Comparison of ENCODE assay signal across 10 cellular contexts in genomic region chr3:170751894-170752283, GRCh38.
DNase-seq lines count a peak whose midpoint lies in the region; ATAC-seq, FAIRE-seq and TF ChIP-seq lines count a peak whose summit lies in the region.
"Had no signal": no experiment of that assay in that cellular context is flagged by ENCODE, and none has a peak within 500 bp of the region (broad histone marks: within the 10 kb centered on the region; RNA-seq: fewer than 3 reads in every experiment).

No MANE protein-coding gene starts in this region.

- intact Hi-C loops in K562 (cut with micrococcal nuclease), result no loop called here
- intact Hi-C loops in left ventricle myocardium superior (cut with micrococcal nuclease), result no loop called here

- DNase-seq in HFFc6 (peak; percentile 38), K562 (ENCODE audit: extremely low read depth in 1 of 4, low spot score in 3 of 4) (no peak), left ventricle myocardium superior (no peak), thoracic aorta (ENCODE audit: low spot score) (no peak), amygdala (lab: John Stamatoyannopoulos, UW) (no peak)
- DNase-seq in activated T-cell treated with anti-CD3 and anti-CD28 coated beads, Interleukin-2, amount 50 U/mL, for 48 hours, result no peak
- DNase-seq in central memory CD4-positive, alpha-beta T cell, result no peak
- DNase-seq: activated CD4-positive, alpha-beta T cell treated with anti-CD3 and anti-CD28 coated beads, Interleukin-2, amount 50 U/mL, for 48 hours; activated gamma-delta T cell had no signal

- TF ChIP-seq POLR2A in K562 (conservative IDR thresholded peaks at IDR 0.05), result no peak

- no peak overlapping the region for H3K4me3 ChIP-seq in K562
- H3K4me3 ChIP-seq in thoracic aorta, result no peak overlapping the region

- no peaks in the 10 kb centered on the region for H3K27me3 ChIP-seq in K562 (ENCODE audit: control insufficient read depth in 2 of 2, insufficient read depth in 2 of 2, low read length in 2 of 2)
- no peaks in the 10 kb centered on the region for H3K27me3 ChIP-seq in thoracic aorta (replicated peaks; ENCODE audit: insufficient read depth)

- in situ Hi-C loops in K562 (cut with MboI), result no loop called here

- no peaks in the 10 kb centered on the region for H4K20me1 ChIP-seq in K562 (replicated peaks; ENCODE audit: control insufficient read depth, insufficient read depth, low read length)

- POLR2A ChIA-PET in K562 (lab: Yijun Ruan, JAX), result interaction anchor here (0.9 to 1.0 kb wide), 3 partner anchors 9 to 13 kb away, joined by 3 to 4 read pairs (median 3); no protein-coding TSS in a partner anchor

- H3K27ac ChIP-seq in K562 (ENCODE audit: extremely low read depth, low read depth, low read length) (no peak overlapping the region), thoracic aorta (peak overlapping the region; percentile 29 to 72)

- TF ChIP-seq CTCF in HFFc6 (IDR thresholded peaks at IDR 0.05), result no peak
- TF ChIP-seq CTCF in K562 (IDR thresholded peaks at IDR 0.05 in 2 of 3, conservative IDR thresholded peaks at IDR 0.05 in 1 of 3; ENCODE audit: insufficient read depth in 2 of 3, low read depth in 1 of 3, low read length in 3 of 3), result no peak
- no peak for TF ChIP-seq CTCF in thoracic aorta (IDR thresholded peaks at IDR 0.05)

- H3K27ac Mint-ChIP-seq in HFFc6, result peak overlapping the region; percentile 83

- no TSS peak for BruUV-seq in K562 (replicated peaks; lab: Mats Ljungman, UMichigan)

- H3K79me2 ChIP-seq in K562 (ENCODE audit: control insufficient read depth, insufficient read depth, low read length), result no peaks in the 10 kb centered on the region

- TF ChIP-seq EP300 in K562 (IDR thresholded peaks at IDR 0.05; ENCODE audit: low read length), result no peak

- no peak overlapping the region for H3K9ac ChIP-seq in K562 (ENCODE audit: insufficient read depth in 1 of 2, low read depth in 2 of 2, low read length in 2 of 2)

- H3K9me3 ChIP-seq in K562 (replicated peaks; ENCODE audit: control insufficient read depth, insufficient read depth, low read depth, low read length) (no peaks in the 10 kb centered on the region), thoracic aorta (no peaks in the 10 kb centered on the region)

- TF ChIP-seq RAD21 in K562 (CRISPR knock-in tag; conservative IDR thresholded peaks at IDR 0.05 in 1 of 2, IDR thresholded peaks at IDR 0.05 in 1 of 2), result no peak

- no peak overlapping the region for H2AFZ ChIP-seq in K562 (ENCODE audit: low read depth, low read length)

- H3K4me3 Mint-ChIP-seq in HFFc6, result peak overlapping the region; percentile 49

- ATAC-seq in K562 (no peak; the same call in 2 of the 3 replicates), left ventricle myocardium superior (peak; percentile 68), thoracic aorta (ENCODE audit: insufficient number of reproducible peaks, low FRiP score, low read depth) (no peak)

- no peaks in the 10 kb centered on the region for H3K9me1 ChIP-seq in K562 (ENCODE audit: control insufficient read depth, insufficient read depth, low read length)

- CTCF ChIA-PET in K562 (lab: Yijun Ruan, JAX; ENCODE audit: low intra/inter-chr PET ratio), result no interaction called here

- H3K4me2 ChIP-seq in K562 (ENCODE audit: insufficient read depth, low read length), result no peak overlapping the region

- H3K4me1 Mint-ChIP-seq in HFFc6 (ENCODE audit: low read depth), result peaks cover 86% of the 10 kb centered on the region

- H3K36me3 ChIP-seq in K562 (ENCODE audit: control insufficient read depth, insufficient read depth, low read length) (no peaks in the 10 kb centered on the region), thoracic aorta (no peaks in the 10 kb centered on the region)

- no peak for FAIRE-seq in K562 (lab: Jason Lieb, UNC)
- FAIRE-seq: colon had no signal

- no peaks in the 10 kb centered on the region; the same call in 1 of the 2 replicates for H3K27me3 Mint-ChIP-seq in HFFc6 (ENCODE audit: insufficient read depth)

- peaks cover 17% of the 10 kb centered on the region for H3K36me3 Mint-ChIP-seq in HFFc6 (ENCODE audit: low read depth)

- no peaks in the 10 kb centered on the region for H3K9me3 Mint-ChIP-seq in HFFc6

- H3K4me1 ChIP-seq in K562 (replicated peaks in 1 of 2; ENCODE audit: control insufficient read depth in 2 of 2, insufficient read depth in 2 of 2, low read length in 2 of 2), result peaks cover 0 to 26% of the 10 kb centered on the region in 2 experiments; a peak in 4 of 5 replicates
- peaks cover 38 to 56% of the 10 kb centered on the region in 2 donors for H3K4me1 ChIP-seq in thoracic aorta (ENCODE audit: control insufficient read depth in 1 of 2, low read depth in 2 of 2)

- 18% methylated on average over 1 of the region's 1 CpG for WGBS in K562 (ENCODE audit: insufficient coverage, low coverage, missing lambda C conversion rate)

TF ChIP-seq in K562, 482 proteins besides CTCF, POLR2A, EP300 and RAD21:
- TF ChIP-seq CXXC5 (CRISPR knock-in tag; IDR thresholded peaks at IDR 0.05), result 0 out of 2 replicates have a peak, but pooled peaks have one; percentile 14
- no peak for TF ChIP-seq SETDB1 (IDR thresholded peaks at IDR 0.05; ENCODE audit: low read length)
- TF ChIP-seq TFAP4 (CRISPR knock-in tag; IDR thresholded peaks at IDR 0.05; ENCODE audit: borderline replicate concordance), result no peak
- 0 out of 2 replicates have a peak, but pooled peaks have one; percentile 4 for TF ChIP-seq MAFF (IDR thresholded peaks at IDR 0.05; ENCODE audit: low read length)
- no peak for TF ChIP-seq JUNB (CRISPR knock-in tag; conservative IDR thresholded peaks at IDR 0.05)
- peak; percentile 40; the same call in 1 of the 2 replicates for TF ChIP-seq C11orf30 (IDR thresholded peaks at IDR 0.05; ENCODE audit: low read depth)
- TF ChIP-seq MEF2D (tag; conservative IDR thresholded peaks at IDR 0.05; ENCODE audit: low read depth), result no peak
- TF ChIP-seq ZNF316 (IDR thresholded peaks at IDR 0.05), result peak; percentile 50
- TF ChIP-seq, protein P1, sequence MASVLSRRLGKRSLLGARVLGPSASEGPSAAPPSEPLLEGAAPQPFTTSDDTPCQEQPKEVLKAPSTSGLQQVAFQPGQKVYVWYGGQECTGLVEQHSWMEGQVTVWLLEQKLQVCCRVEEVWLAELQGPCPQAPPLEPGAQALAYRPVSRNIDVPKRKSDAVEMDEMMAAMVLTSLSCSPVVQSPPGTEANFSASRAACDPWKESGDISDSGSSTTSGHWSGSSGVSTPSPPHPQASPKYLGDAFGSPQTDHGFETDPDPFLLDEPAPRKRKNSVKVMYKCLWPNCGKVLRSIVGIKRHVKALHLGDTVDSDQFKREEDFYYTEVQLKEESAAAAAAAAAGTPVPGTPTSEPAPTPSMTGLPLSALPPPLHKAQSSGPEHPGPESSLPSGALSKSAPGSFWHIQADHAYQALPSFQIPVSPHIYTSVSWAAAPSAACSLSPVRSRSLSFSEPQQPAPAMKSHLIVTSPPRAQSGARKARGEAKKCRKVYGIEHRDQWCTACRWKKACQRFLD (CRISPR knock-in tag; IDR thresholded peaks at IDR 0.05), result 0 out of 2 replicates have a peak, but pooled peaks have one; percentile 11
